Comparison of ENCODE assay signal across 9 cellular contexts in the genomic region with DNA sequence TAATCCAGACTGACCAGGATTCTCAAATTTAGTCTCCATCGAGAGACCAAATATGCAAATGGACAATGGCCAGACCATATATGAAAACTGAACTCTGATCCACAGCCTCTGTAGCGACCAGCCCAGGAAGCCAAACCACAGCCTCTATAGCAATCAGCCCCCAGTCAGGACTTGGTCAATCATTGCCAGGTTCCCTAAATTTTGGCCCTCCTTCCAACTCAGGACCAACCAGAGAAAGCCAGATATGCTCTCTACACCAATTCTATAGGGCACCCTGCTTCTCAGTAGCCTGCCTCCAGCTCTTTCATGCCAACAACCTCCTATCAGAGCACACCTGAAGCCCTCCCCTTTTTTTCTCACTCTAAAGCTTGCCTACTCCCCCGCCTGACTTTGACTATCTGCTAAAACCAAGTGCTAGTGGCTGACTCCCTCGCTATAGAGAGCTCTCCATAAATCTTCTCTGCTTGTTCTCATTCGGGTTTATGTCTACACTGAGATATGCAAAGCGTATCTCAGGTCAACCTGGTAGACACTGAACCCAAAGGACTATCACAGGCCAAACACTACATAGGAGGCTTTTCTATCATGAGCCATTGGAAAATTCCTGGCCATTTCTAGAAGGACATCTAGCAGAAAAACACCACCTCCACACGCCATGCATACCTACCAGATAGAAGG.
DNase-seq lines count a peak whose midpoint lies in the region; ATAC-seq, FAIRE-seq and TF ChIP-seq lines count a peak whose summit lies in the region.
"Had no signal": no experiment of that assay in that cellular context is flagged by ENCODE, and none has a peak within 500 bp of the region (broad histone marks: within the 10 kb centered on the region; RNA-seq: fewer than 3 reads in every experiment).

No MANE protein-coding gene starts in this region.

- intact Hi-C loops in activated T-helper 2 cell treated with anti-CD3 and anti-CD28 coated beads, Interferon-gamma antibody, Interleukin-2, Interleukin-4, amounts not matched to agents 10 μg/mL and 5 μg/mL and 100 μg/mL, durations not matched to agents 14 hours and 24 hours and 36 hours (cut with micrococcal nuclease), result loop anchor here (2.0 to 5.0 kb wide), 3 partner anchors 55 to 110 kb away; a partner anchor contains a TSS
- intact Hi-C loops in prostate gland (cut with DNase I), result no loop called here

- FAIRE-seq in RCC 7860 (lab: Jason Lieb, UNC), result no peak

- H3K27ac ChIP-seq in prostate gland, result no peak overlapping the region
- no peak overlapping the region for H3K27ac ChIP-seq in brain microvascular endothelial cell

- DNase-seq in CMK (ENCODE audit: low read depth) (peak; percentile 33), GM13976 (ENCODE audit: low spot score) (no peak), RCC 7860 (ENCODE audit: low spot score) (no peak), prostate gland (ENCODE audit: low spot score) (no peak), brain microvascular endothelial cell (no peak)
- DNase-seq in activated T-helper 2 cell treated with anti-CD3 and anti-CD28 coated beads, Interferon-gamma antibody, Interleukin-2, Interleukin-4, amounts not matched to agents 10 μg/mL and 5 μg/mL and 100 μg/mL, durations not matched to agents 14 hours and 24 hours and 36 hours (ENCODE audit: low spot score), result no peak
- DNase-seq: midbrain had no signal

- no peaks in the 10 kb centered on the region for H3K4me1 ChIP-seq in prostate gland (replicated peaks)

- H3K9me3 ChIP-seq in prostate gland, result no peaks in the 10 kb centered on the region

- TF ChIP-seq POLR2A in prostate gland (IDR thresholded peaks at IDR 0.05), result no peak

- H3K36me3 ChIP-seq in prostate gland (no peaks in the 10 kb centered on the region), brain microvascular endothelial cell (replicated peaks) (no peaks in the 10 kb centered on the region)

- TF ChIP-seq CTCF in GM13976 (IDR thresholded peaks at IDR 0.05; ENCODE audit: borderline replicate concordance, control extremely low read depth, extremely low read depth, insufficient read depth, missing control alignments) (no peak), prostate gland (IDR thresholded peaks at IDR 0.05) (no peak), brain microvascular endothelial cell (IDR thresholded peaks at IDR 0.05; ENCODE audit: low read depth, low read length, missing control alignments) (no peak)

- peaks cover 8% of the 10 kb centered on the region for H3K36me3 Mint-ChIP-seq in activated T-helper 2 cell treated with anti-CD3 and anti-CD28 coated beads, Interferon-gamma antibody, Interleukin-2, Interleukin-4, amounts not matched to agents 10 μg/mL and 5 μg/mL and 100 μg/mL, durations not matched to agents 14 hours and 24 hours and 36 hours (ENCODE audit: low read depth)

- peaks cover 66% of the 10 kb centered on the region for H3K4me1 Mint-ChIP-seq in activated T-helper 2 cell treated with anti-CD3 and anti-CD28 coated beads, Interferon-gamma antibody, Interleukin-2, Interleukin-4, amounts not matched to agents 10 μg/mL and 5 μg/mL and 100 μg/mL, durations not matched to agents 14 hours and 24 hours and 36 hours (ENCODE audit: low read depth)

- no peak overlapping the region for H3K4me3 ChIP-seq in prostate gland
- H3K4me3 ChIP-seq in brain microvascular endothelial cell (ENCODE audit: low read depth, low read length), result no peak overlapping the region

- H3K27ac Mint-ChIP-seq in activated T-helper 2 cell treated with anti-CD3 and anti-CD28 coated beads, Interferon-gamma antibody, Interleukin-2, Interleukin-4, amounts not matched to agents 10 μg/mL and 5 μg/mL and 100 μg/mL, durations not matched to agents 14 hours and 24 hours and 36 hours, result peak overlapping the region; percentile 94

- no peaks in the 10 kb centered on the region for H3K27me3 ChIP-seq in prostate gland (replicated peaks; ENCODE audit: insufficient read depth)
- no peaks in the 10 kb centered on the region for H3K27me3 ChIP-seq in brain microvascular endothelial cell (replicated peaks)

- no peaks in the 10 kb centered on the region for H3K9me3 Mint-ChIP-seq in activated T-helper 2 cell treated with anti-CD3 and anti-CD28 coated beads, Interferon-gamma antibody, Interleukin-2, Interleukin-4, amounts not matched to agents 10 μg/mL and 5 μg/mL and 100 μg/mL, durations not matched to agents 14 hours and 24 hours and 36 hours

- peak overlapping the region; percentile 53 for H3K4me3 Mint-ChIP-seq in activated T-helper 2 cell treated with anti-CD3 and anti-CD28 coated beads, Interferon-gamma antibody, Interleukin-2, Interleukin-4, amounts not matched to agents 10 μg/mL and 5 μg/mL and 100 μg/mL, durations not matched to agents 14 hours and 24 hours and 36 hours (ENCODE audit: low read depth)

- 87% methylated on average over 7 of the region's 7 CpGs for WGBS in prostate gland

- H3K27me3 Mint-ChIP-seq in activated T-helper 2 cell treated with anti-CD3 and anti-CD28 coated beads, Interferon-gamma antibody, Interleukin-2, Interleukin-4, amounts not matched to agents 10 μg/mL and 5 μg/mL and 100 μg/mL, durations not matched to agents 14 hours and 24 hours and 36 hours (ENCODE audit: low read depth), result no peaks in the 10 kb centered on the region

- in situ Hi-C loops in GM13976 (cut with MboI; ENCODE audit: low sequenced_read_pairs, unreplicated experiment), result no loop called here
- in situ Hi-C loops in brain microvascular endothelial cell (cut with HindIII; ENCODE audit: low pct_ligation_motif_present, low sequenced_read_pairs), result no loop called here

- peak; percentile 48 for ATAC-seq in GM19467 (IDR thresholded peaks at IDR 0.05; ENCODE audit: unreplicated experiment)
- ATAC-seq in HG03378 (IDR thresholded peaks at IDR 0.05; ENCODE audit: unreplicated experiment), result peak; percentile 60
